8 cellular contexts compared by ENCODE assay signal in genomic region chr17:38752119-38752929, GRCh38. TPM values are rescaled to one million over a fixed set of nuclear protein-coding genes. Genes with fewer than 3 reads are reported as not detected.
DNase-seq lines count a peak whose midpoint lies in the region; ATAC-seq and TF ChIP-seq lines count a peak whose summit lies in the region.

Gene PSMB3 (plus strand): TSS chr17:38752741. CDS start chr17:38752827, 86 bp downstream.

- POLR2A ChIA-PET in BJ (lab: Charles Lee), result no interaction called here

- CTCF ChIA-PET in BJ (lab: Yijun Ruan, JAX), result interaction anchor here (0.6 to 2.6 kb wide), 5 partner anchors 10 to 76 kb away, joined by 3 to 8 read pairs (median 4); partner anchors contain the start of gene CISD3

- ATAC-seq in GM19324 (IDR thresholded peaks at IDR 0.05; ENCODE audit: low FRiP score, unreplicated experiment) (peak; percentile 93), HG03460 (IDR thresholded peaks at IDR 0.05; ENCODE audit: unreplicated experiment) (peak; percentile 75)

- peaks cover 4% of the 10 kb centered on the region for H3K36me3 ChIP-seq in BJ (ENCODE audit: control insufficient read depth, insufficient read depth, low read length)

- TF ChIP-seq CTCF in BJ (IDR thresholded peaks at IDR 0.05; ENCODE audit: insufficient read depth, low read depth, low read length) (no peak), choroid plexus epithelial cell (conservative IDR thresholded peaks at IDR 0.05; ENCODE audit: low read depth, low read length) (no peak)

- H3K27me3 ChIP-seq in BJ (ENCODE audit: control insufficient read depth, insufficient read depth, low read length), result no peaks in the 10 kb centered on the region

- H3K4me3 ChIP-seq in BJ (ENCODE audit: low read depth, low read length), result peak within 1 kb of the TSS; percentile 90
- H3K4me3 ChIP-seq in choroid plexus epithelial cell (ENCODE audit: low read depth, low read length), result peak within 1 kb of the TSS; percentile 99

- DNase-seq in BJ (ENCODE audit: low read depth) (peak; percentile 98), NCI-H524 treated with DMSO at 0.1 percent for 48 hours (lab: John Stamatoyannopoulos, UW) (peak; percentile 100), choroid plexus epithelial cell (ENCODE audit: low read depth) (peak; percentile 100), kidney tubule cell (ENCODE audit: low spot score) (peak; percentile 100)
- DNase-seq in activated CD4-positive, alpha-beta T cell treated with anti-CD3 and anti-CD28 coated beads for 4 hours, result peak; percentile 94 to 96
- DNase-seq in stimulated activated CD4-positive, alpha-beta T cell treated with anti-CD3 and anti-CD28 coated beads, Interleukin-1b, Interleukin-23, amount 100 ng/mL, for 1 hour (ENCODE audit: low read depth in 2 of 2), result peak; percentile 88 to 91

RNA-seq across cellular contexts. Expression of gene PSMB3, which starts in this region (rescaled TPM):
- polyA plus RNA-seq in BJ (2011; rRNA removed), result 293 and 337 TPM in 2 replicates
- polyA minus RNA-seq in BJ (2011; rRNA and poly(A)+ RNA removed), result 158 and 319 TPM in 2 replicates

Comparison
In these comparisons a context has a peak if more than half of its experiments do, and no peak if none do; other contexts are left out.
1. Peak in every context shown above with its lines: DNase-seq, ATAC-seq and H3K4me3 ChIP-seq.